Comparison of ENCODE assay signal across 22 cellular contexts in the genomic region with DNA sequence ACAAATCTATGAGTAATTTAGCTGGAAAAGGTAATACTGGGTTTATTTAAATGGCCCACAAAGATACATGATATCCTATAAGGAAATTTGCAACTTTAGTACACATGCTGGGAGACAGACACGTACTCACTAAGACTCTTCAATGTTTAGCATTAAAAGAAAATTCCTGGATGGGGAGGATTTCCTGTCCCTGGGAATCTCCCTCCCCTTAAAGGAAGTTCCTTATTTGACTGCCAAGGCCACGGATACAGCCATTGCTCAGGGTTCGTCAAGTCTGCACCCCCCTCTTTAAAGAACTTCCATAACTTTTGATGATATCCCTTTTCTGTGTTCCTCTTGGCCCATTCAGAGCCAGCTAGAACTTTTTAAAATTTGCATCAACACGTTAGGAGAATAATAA.
"Had no signal": no experiment of that assay in that cellular context is flagged by ENCODE, and none has a peak within 500 bp of the region (broad histone marks: within the 10 kb centered on the region; RNA-seq: fewer than 3 reads in every experiment).

No MANE protein-coding gene starts in this region.

- FAIRE-seq: HTR-8/SVneo, RCC 7860 had no signal

- DNase-seq: KBM-7, MV-4-11, NCI-H1048, NCI-H1105 treated with DMSO at 0.1 percent for 48 hours, NCI-H1417 treated with DMSO at 0.1 percent for 48 hours, NCI-H146, NCI-H1694 treated with DMSO at 0.1 percent for 48 hours, NCI-H1930, NCI-H2081, NCI-H2107, NCI-H226, NCI-H446, NCI-H510A, NCI-H524 treated with DMSO at 0.1 percent for 48 hours, NCI-H69, NCI-H774, Right ventricle myocardium superior, RPMI8226, SIG-M5 had no signal

- H3K27ac ChIP-seq: HL-60 had no signal
